Comparison of ENCODE assay signal across 1 cellular context in the genomic region with DNA sequence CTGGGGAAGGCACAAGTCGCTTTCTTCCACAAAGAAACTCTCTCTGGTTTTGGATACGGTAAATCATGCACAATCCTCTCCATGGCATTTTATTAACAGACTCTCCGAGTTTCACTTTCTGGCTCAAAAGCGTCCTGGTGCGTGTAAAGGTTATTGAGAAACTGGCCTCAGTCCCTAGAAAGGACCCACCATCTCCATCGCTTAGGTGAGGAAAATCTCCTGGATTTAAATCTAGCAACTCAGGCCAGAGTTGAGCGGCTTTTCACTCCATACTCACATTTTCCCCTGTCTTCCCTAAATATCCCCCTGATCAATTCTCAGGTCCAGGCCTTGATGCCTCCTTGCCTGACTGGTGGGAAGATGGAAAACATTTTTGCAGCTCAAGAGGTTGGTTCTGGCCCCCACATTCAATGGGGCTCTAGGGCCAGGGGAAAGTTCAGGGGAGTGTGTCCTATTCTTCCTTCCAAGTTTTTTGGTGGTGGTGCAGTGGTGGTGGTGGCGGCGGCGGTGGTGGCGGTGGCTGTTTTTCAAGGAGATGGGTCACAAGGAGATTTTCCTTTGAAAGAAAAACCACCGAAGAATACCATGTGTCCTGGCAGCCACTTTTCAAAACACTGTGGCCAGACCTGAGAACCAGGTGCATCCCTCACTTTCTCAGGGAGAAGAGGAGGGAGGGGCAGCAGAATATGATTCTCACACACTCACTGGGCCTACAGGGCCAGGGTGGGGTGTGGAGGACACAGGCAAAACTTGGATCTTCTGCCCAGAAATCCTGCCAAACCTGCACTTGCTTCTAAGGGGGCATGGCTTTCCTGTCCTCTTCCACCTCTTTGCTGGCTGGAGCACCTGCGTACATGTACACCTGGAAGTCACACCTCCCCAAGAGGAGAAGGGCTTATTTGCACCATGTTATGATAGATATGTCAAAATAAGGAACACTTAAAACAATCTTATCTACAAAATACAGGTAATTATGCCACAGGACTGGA.
TF ChIP-seq lines count a peak whose summit lies in the region.

No MANE protein-coding gene starts in this region.

TF ChIP-seq in HepG2, 621 proteins besides CTCF, POLR2A, EP300 and RAD21 (continued from another document and continues in another):
- TF ChIP-seq, protein P1, sequence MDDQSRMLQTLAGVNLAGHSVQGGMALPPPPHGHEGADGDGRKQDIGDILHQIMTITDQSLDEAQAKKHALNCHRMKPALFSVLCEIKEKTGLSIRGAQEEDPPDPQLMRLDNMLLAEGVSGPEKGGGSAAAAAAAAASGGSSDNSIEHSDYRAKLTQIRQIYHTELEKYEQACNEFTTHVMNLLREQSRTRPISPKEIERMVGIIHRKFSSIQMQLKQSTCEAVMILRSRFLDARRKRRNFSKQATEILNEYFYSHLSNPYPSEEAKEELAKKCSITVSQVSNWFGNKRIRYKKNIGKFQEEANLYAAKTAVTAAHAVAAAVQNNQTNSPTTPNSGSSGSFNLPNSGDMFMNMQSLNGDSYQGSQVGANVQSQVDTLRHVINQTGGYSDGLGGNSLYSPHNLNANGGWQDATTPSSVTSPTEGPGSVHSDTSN (CRISPR knock-in tag; IDR thresholded peaks at IDR 0.05; ENCODE audit: borderline replicate concordance), result no peak
- no peak for TF ChIP-seq IKZF4 (CRISPR knock-in tag; IDR thresholded peaks at IDR 0.05; ENCODE audit: borderline replicate concordance, low read depth, not compliant biosample characterization)
- no peak for TF ChIP-seq SAFB2 (CRISPR knock-in tag; IDR thresholded peaks at IDR 0.05; ENCODE audit: borderline replicate concordance, low read depth)
- TF ChIP-seq JARID2 (CRISPR knock-in tag; IDR thresholded peaks at IDR 0.05; ENCODE audit: insufficient replicate concordance), result no peak
- TF ChIP-seq RBM22 (optimal IDR thresholded peaks at IDR 0.05; ENCODE audit: low read length), result no peak
- no peak for TF ChIP-seq ZNF546 (CRISPR knock-in tag; conservative IDR thresholded peaks at IDR 0.05)
- no peak for TF ChIP-seq NR2F2 (IDR thresholded peaks at IDR 0.05; ENCODE audit: borderline replicate concordance, low read depth)
- TF ChIP-seq, protein P2, sequence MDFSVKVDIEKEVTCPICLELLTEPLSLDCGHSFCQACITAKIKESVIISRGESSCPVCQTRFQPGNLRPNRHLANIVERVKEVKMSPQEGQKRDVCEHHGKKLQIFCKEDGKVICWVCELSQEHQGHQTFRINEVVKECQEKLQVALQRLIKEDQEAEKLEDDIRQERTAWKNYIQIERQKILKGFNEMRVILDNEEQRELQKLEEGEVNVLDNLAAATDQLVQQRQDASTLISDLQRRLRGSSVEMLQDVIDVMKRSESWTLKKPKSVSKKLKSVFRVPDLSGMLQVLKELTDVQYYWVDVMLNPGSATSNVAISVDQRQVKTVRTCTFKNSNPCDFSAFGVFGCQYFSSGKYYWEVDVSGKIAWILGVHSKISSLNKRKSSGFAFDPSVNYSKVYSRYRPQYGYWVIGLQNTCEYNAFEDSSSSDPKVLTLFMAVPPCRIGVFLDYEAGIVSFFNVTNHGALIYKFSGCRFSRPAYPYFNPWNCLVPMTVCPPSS (IDR thresholded peaks at IDR 0.05), result no peak
- TF ChIP-seq, protein P3, sequence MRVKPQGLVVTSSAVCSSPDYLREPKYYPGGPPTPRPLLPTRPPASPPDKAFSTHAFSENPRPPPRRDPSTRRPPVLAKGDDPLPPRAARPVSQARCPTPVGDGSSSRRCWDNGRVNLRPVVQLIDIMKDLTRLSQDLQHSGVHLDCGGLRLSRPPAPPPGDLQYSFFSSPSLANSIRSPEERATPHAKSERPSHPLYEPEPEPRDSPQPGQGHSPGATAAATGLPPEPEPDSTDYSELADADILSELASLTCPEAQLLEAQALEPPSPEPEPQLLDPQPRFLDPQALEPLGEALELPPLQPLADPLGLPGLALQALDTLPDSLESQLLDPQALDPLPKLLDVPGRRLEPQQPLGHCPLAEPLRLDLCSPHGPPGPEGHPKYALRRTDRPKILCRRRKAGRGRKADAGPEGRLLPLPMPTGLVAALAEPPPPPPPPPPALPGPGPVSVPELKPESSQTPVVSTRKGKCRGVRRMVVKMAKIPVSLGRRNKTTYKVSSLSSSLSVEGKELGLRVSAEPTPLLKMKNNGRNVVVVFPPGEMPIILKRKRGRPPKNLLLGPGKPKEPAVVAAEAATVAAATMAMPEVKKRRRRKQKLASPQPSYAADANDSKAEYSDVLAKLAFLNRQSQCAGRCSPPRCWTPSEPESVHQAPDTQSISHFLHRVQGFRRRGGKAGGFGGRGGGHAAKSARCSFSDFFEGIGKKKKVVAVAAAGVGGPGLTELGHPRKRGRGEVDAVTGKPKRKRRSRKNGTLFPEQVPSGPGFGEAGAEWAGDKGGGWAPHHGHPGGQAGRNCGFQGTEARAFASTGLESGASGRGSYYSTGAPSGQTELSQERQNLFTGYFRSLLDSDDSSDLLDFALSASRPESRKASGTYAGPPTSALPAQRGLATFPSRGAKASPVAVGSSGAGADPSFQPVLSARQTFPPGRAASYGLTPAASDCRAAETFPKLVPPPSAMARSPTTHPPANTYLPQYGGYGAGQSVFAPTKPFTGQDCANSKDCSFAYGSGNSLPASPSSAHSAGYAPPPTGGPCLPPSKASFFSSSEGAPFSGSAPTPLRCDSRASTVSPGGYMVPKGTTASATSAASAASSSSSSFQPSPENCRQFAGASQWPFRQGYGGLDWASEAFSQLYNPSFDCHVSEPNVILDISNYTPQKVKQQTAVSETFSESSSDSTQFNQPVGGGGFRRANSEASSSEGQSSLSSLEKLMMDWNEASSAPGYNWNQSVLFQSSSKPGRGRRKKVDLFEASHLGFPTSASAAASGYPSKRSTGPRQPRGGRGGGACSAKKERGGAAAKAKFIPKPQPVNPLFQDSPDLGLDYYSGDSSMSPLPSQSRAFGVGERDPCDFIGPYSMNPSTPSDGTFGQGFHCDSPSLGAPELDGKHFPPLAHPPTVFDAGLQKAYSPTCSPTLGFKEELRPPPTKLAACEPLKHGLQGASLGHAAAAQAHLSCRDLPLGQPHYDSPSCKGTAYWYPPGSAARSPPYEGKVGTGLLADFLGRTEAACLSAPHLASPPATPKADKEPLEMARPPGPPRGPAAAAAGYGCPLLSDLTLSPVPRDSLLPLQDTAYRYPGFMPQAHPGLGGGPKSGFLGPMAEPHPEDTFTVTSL (CRISPR knock-in tag; IDR thresholded peaks at IDR 0.05; ENCODE audit: borderline replicate concordance), result no peak
- TF ChIP-seq, protein P4, sequence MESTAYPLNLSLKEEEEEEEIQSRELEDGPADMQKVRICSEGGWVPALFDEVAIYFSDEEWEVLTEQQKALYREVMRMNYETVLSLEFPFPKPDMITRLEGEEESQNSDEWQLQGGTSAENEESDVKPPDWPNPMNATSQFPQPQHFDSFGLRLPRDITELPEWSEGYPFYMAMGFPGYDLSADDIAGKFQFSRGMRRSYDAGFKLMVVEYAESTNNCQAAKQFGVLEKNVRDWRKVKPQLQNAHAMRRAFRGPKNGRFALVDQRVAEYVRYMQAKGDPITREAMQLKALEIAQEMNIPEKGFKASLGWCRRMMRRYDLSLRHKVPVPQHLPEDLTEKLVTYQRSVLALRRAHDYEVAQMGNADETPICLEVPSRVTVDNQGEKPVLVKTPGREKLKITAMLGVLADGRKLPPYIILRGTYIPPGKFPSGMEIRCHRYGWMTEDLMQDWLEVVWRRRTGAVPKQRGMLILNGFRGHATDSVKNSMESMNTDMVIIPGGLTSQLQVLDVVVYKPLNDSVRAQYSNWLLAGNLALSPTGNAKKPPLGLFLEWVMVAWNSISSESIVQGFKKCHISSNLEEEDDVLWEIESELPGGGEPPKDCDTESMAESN (CRISPR knock-in tag; conservative IDR thresholded peaks at IDR 0.05), result no peak
- no peak for TF ChIP-seq ZNF121 (CRISPR knock-in tag; IDR thresholded peaks at IDR 0.05)
- TF ChIP-seq ATF7 (IDR thresholded peaks at IDR 0.05), result no peak
- TF ChIP-seq ATF7 (CRISPR knock-in tag; IDR thresholded peaks at IDR 0.05), result no peak
- no peak for TF ChIP-seq RBM39 (IDR thresholded peaks at IDR 0.05; ENCODE audit: low read depth, low read length, poor library complexity, severe bottlenecking)
- TF ChIP-seq FOXA3 (CRISPR knock-in tag; IDR thresholded peaks at IDR 0.05), result no peak
- no peak for TF ChIP-seq ZFYVE20 (CRISPR knock-in tag; IDR thresholded peaks at IDR 0.05; ENCODE audit: borderline replicate concordance, low read depth)
- TF ChIP-seq, protein P5, sequence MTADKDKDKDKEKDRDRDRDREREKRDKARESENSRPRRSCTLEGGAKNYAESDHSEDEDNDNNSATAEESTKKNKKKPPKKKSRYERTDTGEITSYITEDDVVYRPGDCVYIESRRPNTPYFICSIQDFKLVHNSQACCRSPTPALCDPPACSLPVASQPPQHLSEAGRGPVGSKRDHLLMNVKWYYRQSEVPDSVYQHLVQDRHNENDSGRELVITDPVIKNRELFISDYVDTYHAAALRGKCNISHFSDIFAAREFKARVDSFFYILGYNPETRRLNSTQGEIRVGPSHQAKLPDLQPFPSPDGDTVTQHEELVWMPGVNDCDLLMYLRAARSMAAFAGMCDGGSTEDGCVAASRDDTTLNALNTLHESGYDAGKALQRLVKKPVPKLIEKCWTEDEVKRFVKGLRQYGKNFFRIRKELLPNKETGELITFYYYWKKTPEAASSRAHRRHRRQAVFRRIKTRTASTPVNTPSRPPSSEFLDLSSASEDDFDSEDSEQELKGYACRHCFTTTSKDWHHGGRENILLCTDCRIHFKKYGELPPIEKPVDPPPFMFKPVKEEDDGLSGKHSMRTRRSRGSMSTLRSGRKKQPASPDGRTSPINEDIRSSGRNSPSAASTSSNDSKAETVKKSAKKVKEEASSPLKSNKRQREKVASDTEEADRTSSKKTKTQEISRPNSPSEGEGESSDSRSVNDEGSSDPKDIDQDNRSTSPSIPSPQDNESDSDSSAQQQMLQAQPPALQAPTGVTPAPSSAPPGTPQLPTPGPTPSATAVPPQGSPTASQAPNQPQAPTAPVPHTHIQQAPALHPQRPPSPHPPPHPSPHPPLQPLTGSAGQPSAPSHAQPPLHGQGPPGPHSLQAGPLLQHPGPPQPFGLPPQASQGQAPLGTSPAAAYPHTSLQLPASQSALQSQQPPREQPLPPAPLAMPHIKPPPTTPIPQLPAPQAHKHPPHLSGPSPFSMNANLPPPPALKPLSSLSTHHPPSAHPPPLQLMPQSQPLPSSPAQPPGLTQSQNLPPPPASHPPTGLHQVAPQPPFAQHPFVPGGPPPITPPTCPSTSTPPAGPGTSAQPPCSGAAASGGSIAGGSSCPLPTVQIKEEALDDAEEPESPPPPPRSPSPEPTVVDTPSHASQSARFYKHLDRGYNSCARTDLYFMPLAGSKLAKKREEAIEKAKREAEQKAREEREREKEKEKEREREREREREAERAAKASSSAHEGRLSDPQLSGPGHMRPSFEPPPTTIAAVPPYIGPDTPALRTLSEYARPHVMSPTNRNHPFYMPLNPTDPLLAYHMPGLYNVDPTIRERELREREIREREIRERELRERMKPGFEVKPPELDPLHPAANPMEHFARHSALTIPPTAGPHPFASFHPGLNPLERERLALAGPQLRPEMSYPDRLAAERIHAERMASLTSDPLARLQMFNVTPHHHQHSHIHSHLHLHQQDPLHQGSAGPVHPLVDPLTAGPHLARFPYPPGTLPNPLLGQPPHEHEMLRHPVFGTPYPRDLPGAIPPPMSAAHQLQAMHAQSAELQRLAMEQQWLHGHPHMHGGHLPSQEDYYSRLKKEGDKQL (CRISPR knock-in tag; IDR thresholded peaks at IDR 0.05; ENCODE audit: low read depth), result no peak
- no peak for TF ChIP-seq TEAD3 (CRISPR knock-in tag; optimal IDR thresholded peaks at IDR 0.05; ENCODE audit: borderline replicate concordance)
- no peak for TF ChIP-seq ZNF430 (CRISPR knock-in tag; IDR thresholded peaks at IDR 0.05)
- TF ChIP-seq NFATC3 (CRISPR knock-in tag; IDR thresholded peaks at IDR 0.05), result no peak
- no peak for TF ChIP-seq ZKSCAN5 (CRISPR knock-in tag; IDR thresholded peaks at IDR 0.05)
- TF ChIP-seq, protein P6, sequence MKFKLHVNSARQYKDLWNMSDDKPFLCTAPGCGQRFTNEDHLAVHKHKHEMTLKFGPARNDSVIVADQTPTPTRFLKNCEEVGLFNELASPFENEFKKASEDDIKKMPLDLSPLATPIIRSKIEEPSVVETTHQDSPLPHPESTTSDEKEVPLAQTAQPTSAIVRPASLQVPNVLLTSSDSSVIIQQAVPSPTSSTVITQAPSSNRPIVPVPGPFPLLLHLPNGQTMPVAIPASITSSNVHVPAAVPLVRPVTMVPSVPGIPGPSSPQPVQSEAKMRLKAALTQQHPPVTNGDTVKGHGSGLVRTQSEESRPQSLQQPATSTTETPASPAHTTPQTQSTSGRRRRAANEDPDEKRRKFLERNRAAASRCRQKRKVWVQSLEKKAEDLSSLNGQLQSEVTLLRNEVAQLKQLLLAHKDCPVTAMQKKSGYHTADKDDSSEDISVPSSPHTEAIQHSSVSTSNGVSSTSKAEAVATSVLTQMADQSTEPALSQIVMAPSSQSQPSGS (CRISPR knock-in tag; IDR thresholded peaks at IDR 0.05), result no peak
- TF ChIP-seq, protein P7, sequence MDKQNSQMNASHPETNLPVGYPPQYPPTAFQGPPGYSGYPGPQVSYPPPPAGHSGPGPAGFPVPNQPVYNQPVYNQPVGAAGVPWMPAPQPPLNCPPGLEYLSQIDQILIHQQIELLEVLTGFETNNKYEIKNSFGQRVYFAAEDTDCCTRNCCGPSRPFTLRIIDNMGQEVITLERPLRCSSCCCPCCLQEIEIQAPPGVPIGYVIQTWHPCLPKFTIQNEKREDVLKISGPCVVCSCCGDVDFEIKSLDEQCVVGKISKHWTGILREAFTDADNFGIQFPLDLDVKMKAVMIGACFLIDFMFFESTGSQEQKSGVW (CRISPR knock-in tag; IDR thresholded peaks at IDR 0.05; ENCODE audit: borderline replicate concordance), result no peak
- TF ChIP-seq REXO4 (CRISPR knock-in tag; IDR thresholded peaks at IDR 0.05; ENCODE audit: borderline replicate concordance), result no peak
- TF ChIP-seq CBFB (CRISPR knock-in tag; IDR thresholded peaks at IDR 0.05), result no peak
- no peak for TF ChIP-seq ZNF282 (IDR thresholded peaks at IDR 0.05; ENCODE audit: partially characterized antibody)
- TF ChIP-seq, protein P8, sequence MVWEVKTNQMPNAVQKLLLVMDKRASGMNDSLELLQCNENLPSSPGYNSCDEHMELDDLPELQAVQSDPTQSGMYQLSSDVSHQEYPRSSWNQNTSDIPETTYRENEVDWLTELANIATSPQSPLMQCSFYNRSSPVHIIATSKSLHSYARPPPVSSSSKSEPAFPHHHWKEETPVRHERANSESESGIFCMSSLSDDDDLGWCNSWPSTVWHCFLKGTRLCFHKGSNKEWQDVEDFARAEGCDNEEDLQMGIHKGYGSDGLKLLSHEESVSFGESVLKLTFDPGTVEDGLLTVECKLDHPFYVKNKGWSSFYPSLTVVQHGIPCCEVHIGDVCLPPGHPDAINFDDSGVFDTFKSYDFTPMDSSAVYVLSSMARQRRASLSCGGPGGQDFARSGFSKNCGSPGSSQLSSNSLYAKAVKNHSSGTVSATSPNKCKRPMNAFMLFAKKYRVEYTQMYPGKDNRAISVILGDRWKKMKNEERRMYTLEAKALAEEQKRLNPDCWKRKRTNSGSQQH (CRISPR knock-in tag; IDR thresholded peaks at IDR 0.05; ENCODE audit: low read depth), result no peak
- TF ChIP-seq SMAD1 (CRISPR knock-in tag; IDR thresholded peaks at IDR 0.05; ENCODE audit: borderline replicate concordance, low read depth), result no peak
- no peak for TF ChIP-seq KLF9 (CRISPR knock-in tag; IDR thresholded peaks at IDR 0.05; ENCODE audit: low read depth)
- no peak for TF ChIP-seq ZNF556 (CRISPR knock-in tag; IDR thresholded peaks at IDR 0.05; ENCODE audit: borderline replicate concordance)
- TF ChIP-seq NFKBIZ (CRISPR knock-in tag; IDR thresholded peaks at IDR 0.05), result no peak
- TF ChIP-seq, protein P9, sequence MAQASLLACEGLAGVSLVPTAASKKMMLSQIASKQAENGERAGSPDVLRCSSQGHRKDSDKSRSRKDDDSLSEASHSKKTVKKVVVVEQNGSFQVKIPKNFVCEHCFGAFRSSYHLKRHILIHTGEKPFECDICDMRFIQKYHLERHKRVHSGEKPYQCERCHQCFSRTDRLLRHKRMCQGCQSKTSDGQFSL (CRISPR knock-in tag; IDR thresholded peaks at IDR 0.05), result no peak
- no peak for TF ChIP-seq NCOR1 (IDR thresholded peaks at IDR 0.05; ENCODE audit: borderline replicate concordance, low read length)
- TF ChIP-seq ZNF224 (CRISPR knock-in tag; IDR thresholded peaks at IDR 0.05), result 0 out of 2 replicates have a peak, but pooled peaks have one; percentile 76
- TF ChIP-seq PHB2 (IDR thresholded peaks at IDR 0.05; ENCODE audit: partially characterized antibody), result no peak
- no peak for TF ChIP-seq MEIS1 (CRISPR knock-in tag; IDR thresholded peaks at IDR 0.05; ENCODE audit: borderline replicate concordance)
